21 cellular contexts compared by ENCODE assay signal in genomic region chr16:12348733-12349704, GRCh38.
A peak's percentile ranks its signal among the peaks of the same experiment; 100 is the strongest.
DNase-seq lines count a peak whose midpoint lies in the region; ATAC-seq and FAIRE-seq lines count a peak whose summit lies in the region.
"Had no signal": no experiment of that assay in that cellular context is flagged by ENCODE, and none has a peak within 500 bp of the region (broad histone marks: within the 10 kb centered on the region; RNA-seq: fewer than 3 reads in every experiment).

No MANE protein-coding gene starts in this region.

- peaks cover 1 to 2% of the 10 kb centered on the region in 2 donors for H3K4me1 ChIP-seq in neuronal stem cell (ENCODE audit: control insufficient read depth in 2 of 2, insufficient read depth in 1 of 2, low read depth in 1 of 2, low read length in 2 of 2)
- H3K4me1 ChIP-seq in aorta (ENCODE audit: control insufficient read depth in 1 of 2, insufficient read depth in 2 of 2, low read length in 2 of 2): no peaks in the 10 kb centered on the region

- H3K23ac ChIP-seq in neuronal stem cell (ENCODE audit: low read depth, low read length, poor library complexity): no peak overlapping the region

- DNase-seq in GM18507 (ENCODE audit: extremely low spot score, insufficient read length, low read depth) (no peak), NAMALWA (ENCODE audit: low spot score) (peak; percentile 17), UCSD-AML1 (lab: John Stamatoyannopoulos, UW; ENCODE audit: unreplicated experiment) (peak; percentile 40), neuronal stem cell (ENCODE audit: low spot score) (no peak), NCI-H510A (lab: John Stamatoyannopoulos, UW) (no peak), aorta (no peak)
- no peak for DNase-seq in activated naive CD4-positive, alpha-beta T cell treated with anti-CD3 and anti-CD28 coated beads, Interleukin-2, amount 10 ng/mL, durations not matched to agents 7 days and 5 days
- DNase-seq: activated CD8-positive, alpha-beta T cell treated with anti-CD3 and anti-CD28 coated beads, Interleukin-2, amount 10 ng/mL, durations not matched to agents 7 days and 5 days; activated T-cell treated with anti-CD3 and anti-CD28 coated beads, Interleukin-2, amount 50 U/mL, for 48 hours; brain microvascular endothelial cell; cortex of kidney; GF-D8; MM.1S; NCI-H2029 treated with DMSO at 0.1 percent for 48 hours; NCI-H524 had no signal

- no CpG with 5 or more reads among the region's 13 CpGs for WGBS in neuronal stem cell (ENCODE audit: extremely low coverage in 2 of 2, insufficient read length in 2 of 2, insufficient replicate concordance in 1 of 2), 2 donors
- WGBS in aorta, 2 donors: 75 to 79% methylated on average over 13 of the region's 13 CpGs

- H2BK15ac ChIP-seq in neuronal stem cell (ENCODE audit: low read length): no peak overlapping the region

- ATAC-seq in HG03045 (IDR thresholded peaks at IDR 0.05; ENCODE audit: unreplicated experiment) (no peak), aorta (ENCODE audit: low FRiP score) (no peak)
- ATAC-seq: activated CD8-positive, alpha-beta T cell treated with anti-CD3 and anti-CD28 coated beads, Interleukin-2, amount 10 ng/mL, durations not matched to agents 7 days and 5 days had no signal

- H3K18ac ChIP-seq in neuronal stem cell (ENCODE audit: low read length): peak overlapping the region; percentile 22

- H3K4me3 Mint-ChIP-seq in activated naive CD4-positive, alpha-beta T cell treated with anti-CD3 and anti-CD28 coated beads, Interleukin-2, amount 10 ng/mL, durations not matched to agents 7 days and 5 days: no peak overlapping the region
- H3K4me3 Mint-ChIP-seq: activated CD8-positive, alpha-beta T cell treated with anti-CD3 and anti-CD28 coated beads, Interleukin-2, amount 10 ng/mL, durations not matched to agents 7 days and 5 days; activated naive CD8-positive, alpha-beta T cell; mesothelial cell of epicardium had no signal

- H3K36me3 ChIP-seq in neuronal stem cell (replicated peaks in 1 of 2; ENCODE audit: control insufficient read depth in 2 of 2, insufficient read depth in 2 of 2, low read length in 2 of 2): no peaks in the 10 kb centered on the region
- no peaks in the 10 kb centered on the region for H3K36me3 ChIP-seq in aorta (ENCODE audit: control insufficient read depth in 1 of 2, insufficient read depth in 2 of 2, low read length in 1 of 2)
- H3K36me3 ChIP-seq: brain microvascular endothelial cell, thoracic aorta had no signal

- no peak overlapping the region for H2BK12ac ChIP-seq in neuronal stem cell (ENCODE audit: low read length)

- no peak overlapping the region for H3K4ac ChIP-seq in neuronal stem cell (ENCODE audit: low read length)

- no peaks in the 10 kb centered on the region for H3K4me1 Mint-ChIP-seq in activated naive CD4-positive, alpha-beta T cell treated with anti-CD3 and anti-CD28 coated beads, Interleukin-2, amount 10 ng/mL, durations not matched to agents 7 days and 5 days
- H3K4me1 Mint-ChIP-seq: mesothelial cell of epicardium had no signal

- no peaks in the 10 kb centered on the region for H3K9me3 Mint-ChIP-seq in activated naive CD4-positive, alpha-beta T cell treated with anti-CD3 and anti-CD28 coated beads, Interleukin-2, amount 10 ng/mL, durations not matched to agents 7 days and 5 days

- H3K27ac Mint-ChIP-seq in activated naive CD4-positive, alpha-beta T cell treated with anti-CD3 and anti-CD28 coated beads, Interleukin-2, amount 10 ng/mL, durations not matched to agents 7 days and 5 days: no peak overlapping the region
- H3K27ac Mint-ChIP-seq: activated CD8-positive, alpha-beta T cell treated with anti-CD3 and anti-CD28 coated beads, Interleukin-2, amount 10 ng/mL, durations not matched to agents 7 days and 5 days; activated naive CD8-positive, alpha-beta T cell; mesothelial cell of epicardium had no signal

- FAIRE-seq in GM18507 (lab: Jason Lieb, UNC): peak; percentile 54
- FAIRE-seq: endothelial cell of umbilical vein, RCC 7860 had no signal

- no peaks in the 10 kb centered on the region for H3K27me3 Mint-ChIP-seq in activated naive CD4-positive, alpha-beta T cell treated with anti-CD3 and anti-CD28 coated beads, Interleukin-2, amount 10 ng/mL, durations not matched to agents 7 days and 5 days
- H3K27me3 Mint-ChIP-seq: activated naive CD8-positive, alpha-beta T cell had no signal

- no peak overlapping the region for H3K27ac ChIP-seq in neuronal stem cell (replicated peaks; ENCODE audit: low read length)
- H3K27ac ChIP-seq in aorta (ENCODE audit: low read depth in 1 of 2, low read length in 2 of 2): no peak overlapping the region
- H3K27ac ChIP-seq: brain microvascular endothelial cell, thoracic aorta had no signal

- H3K14ac ChIP-seq in neuronal stem cell (ENCODE audit: low read length): no peak overlapping the region

- no peak overlapping the region for H4K91ac ChIP-seq in neuronal stem cell (ENCODE audit: low read depth, low read length, poor library complexity)

- H3K9me3 ChIP-seq in neuronal stem cell (replicated peaks in 1 of 2; ENCODE audit: control insufficient read depth in 2 of 2, insufficient read depth in 1 of 2, low read depth in 1 of 2, low read length in 2 of 2) (no peaks in the 10 kb centered on the region), aorta (ENCODE audit: control insufficient read depth, low read length) (no peaks in the 10 kb centered on the region)
- H3K9me3 ChIP-seq: thoracic aorta had no signal

- H3K4me2 ChIP-seq in neuronal stem cell (ENCODE audit: insufficient read depth, low read length, poor library complexity, severe bottlenecking): no peak overlapping the region

- CTCF ChIA-PET in activated naive CD4-positive, alpha-beta T cell treated with anti-CD3 and anti-CD28 coated beads, Interleukin-2, amount 10 ng/mL, durations not matched to agents 7 days and 5 days (lab: Charles Lee): no interaction called here

- H2AK5ac ChIP-seq in neuronal stem cell (ENCODE audit: low read depth, low read length): no peak overlapping the region

- H4K8ac ChIP-seq in neuronal stem cell (ENCODE audit: low read depth, low read length): peak overlapping the region; percentile 83

- H2BK120ac ChIP-seq in neuronal stem cell (ENCODE audit: low read depth, low read length): no peak overlapping the region

- intact Hi-C loops in aorta (cut with DNase I): no loop called here

- no peaks in the 10 kb centered on the region for H3K27me3 ChIP-seq in neuronal stem cell (ENCODE audit: control insufficient read depth in 3 of 3, insufficient read depth in 3 of 3, low read depth in 1 of 3, low read length in 3 of 3)
- no peaks in the 10 kb centered on the region for H3K27me3 ChIP-seq in aorta (ENCODE audit: control insufficient read depth in 1 of 2, insufficient read depth in 2 of 2, low read length in 1 of 2)
- H3K27me3 ChIP-seq: brain microvascular endothelial cell had no signal

- no peaks in the 10 kb centered on the region for H3K79me1 ChIP-seq in neuronal stem cell (ENCODE audit: low read depth, low read length)

- no peak overlapping the region for H3K9ac ChIP-seq in neuronal stem cell (ENCODE audit: low read depth, low read length, poor library complexity)

- H3K36me3 Mint-ChIP-seq in activated naive CD4-positive, alpha-beta T cell treated with anti-CD3 and anti-CD28 coated beads, Interleukin-2, amount 10 ng/mL, durations not matched to agents 7 days and 5 days: no peaks in the 10 kb centered on the region
- H3K36me3 Mint-ChIP-seq: mesothelial cell of epicardium had no signal

- no peak overlapping the region for H2BK5ac ChIP-seq in neuronal stem cell (ENCODE audit: low read length)

- H3K4me3 ChIP-seq in neuronal stem cell (ENCODE audit: low read length in 2 of 2) (no peak overlapping the region), aorta (ENCODE audit: low read length in 2 of 2) (no peak overlapping the region)
- H3K4me3 ChIP-seq: thoracic aorta had no signal

- no peak overlapping the region for H2AFZ ChIP-seq in neuronal stem cell (ENCODE audit: low read length)

Comparison
In these comparisons a context has a peak if more than half of its experiments do, and no peak if none do; other contexts are left out.
1. DNase-seq: peak in NAMALWA (single experiment) and UCSD-AML1 (single experiment); none in GM18507 (single experiment), neuronal stem cell (single experiment), activated naive CD4-positive, alpha-beta T cell treated with anti-CD3 and anti-CD28 coated beads, Interleukin-2, amount 10 ng/mL, durations not matched to agents 7 days and 5 days (single experiment), NCI-H510A (single experiment) and aorta (0 of 2).